19 cellular contexts compared by ENCODE assay signal in the genomic region with DNA sequence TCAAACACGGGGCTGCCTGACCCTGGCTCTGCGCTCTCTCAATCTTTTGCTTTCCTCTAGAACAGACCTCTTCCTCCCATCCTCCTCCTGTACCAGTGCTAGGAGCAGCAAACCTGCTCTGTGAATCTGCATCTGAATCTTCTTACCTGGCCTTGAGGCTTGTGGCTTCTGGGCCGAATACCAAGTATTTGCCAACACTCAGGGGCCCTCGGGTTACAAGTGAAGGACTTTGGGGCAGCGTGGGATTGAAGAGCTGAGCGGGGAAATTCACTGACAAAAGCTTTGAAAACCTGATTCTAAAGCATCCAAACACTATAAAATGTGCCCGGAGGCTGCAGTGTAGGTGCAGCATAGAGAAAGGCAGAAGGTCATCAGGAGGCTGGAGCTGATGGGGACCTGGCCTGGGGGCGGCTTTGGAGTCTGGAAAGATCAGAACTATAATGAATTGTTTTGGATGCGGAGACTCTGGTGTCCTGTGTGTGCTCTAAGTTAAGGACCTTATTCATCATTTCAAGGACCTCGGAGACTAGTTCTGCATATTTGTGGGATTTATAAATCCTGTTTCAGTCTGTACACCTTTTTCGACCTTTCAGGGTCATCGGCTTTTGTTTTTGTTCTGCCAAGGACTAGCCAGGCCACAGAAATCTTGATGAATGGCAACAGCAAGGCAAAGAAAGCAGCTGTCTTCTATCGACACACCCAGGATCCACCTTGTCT. TPM values are rescaled to one million over a fixed set of nuclear protein-coding genes. Genes with fewer than 3 reads are reported as not detected.
A peak's percentile ranks its signal among the peaks of the same experiment; 100 is the strongest.
DNase-seq lines count a peak whose midpoint lies in the region; ATAC-seq and TF ChIP-seq lines count a peak whose summit lies in the region.
"Had no signal": no experiment of that assay in that cellular context is flagged by ENCODE, and none has a peak within 500 bp of the region (broad histone marks: within the 10 kb centered on the region; RNA-seq: fewer than 3 reads in every experiment).

No MANE protein-coding gene starts in this region.

- H3K36me3 ChIP-seq in subcutaneous abdominal adipose tissue (ENCODE audit: control insufficient read depth in 5 of 5, insufficient read depth in 5 of 5, low read length in 5 of 5): no peaks in the 10 kb centered on the region
- H3K36me3 ChIP-seq: ascending aorta had no signal

- H3K27ac Mint-ChIP-seq in T-helper 17 cell: peak overlapping the region; percentile 41
- H3K27ac Mint-ChIP-seq in nephron progenitor cell: peak overlapping the region; percentile 89
- H3K27ac Mint-ChIP-seq: activated naive CD4-positive, alpha-beta T cell treated with anti-CD3 and anti-CD28 coated beads, Interleukin-2, amount 50 U/mL, for 24 hours; HFFc6; stimulated activated memory B cell treated with anti-CD40 and anti-IgM and Interleukin-4, amounts not matched to agents 10 μg/mL and 1 μg/mL and 100 μg/mL, for 72 hours had no signal

- H3K4me1 Mint-ChIP-seq in T-helper 17 cell (no peaks in the 10 kb centered on the region), nephron progenitor cell (peaks cover 31% of the 10 kb centered on the region)
- H3K4me1 Mint-ChIP-seq: central memory CD8-positive, alpha-beta T cell had no signal

- ATAC-seq in T-helper 17 cell: no peak
- no peak for ATAC-seq in HG03108 (IDR thresholded peaks at IDR 0.05; ENCODE audit: unreplicated experiment)
- ATAC-seq in HG03571 (IDR thresholded peaks at IDR 0.05; ENCODE audit: unreplicated experiment): no peak
- ATAC-seq: stimulated activated memory B cell treated with anti-CD40 and anti-IgM and Interleukin-4, amounts not matched to agents 10 μg/mL and 1 μg/mL and 100 μg/mL, for 72 hours had no signal

- H3K9me3 Mint-ChIP-seq in nephron progenitor cell: no peaks in the 10 kb centered on the region
- H3K9me3 Mint-ChIP-seq: activated naive CD4-positive, alpha-beta T cell treated with anti-CD3 and anti-CD28 coated beads, Interleukin-2, amount 50 U/mL, for 24 hours; central memory CD8-positive, alpha-beta T cell; HFFc6 had no signal

- peak; percentile 37 for DNase-seq in DMS79 treated with DMSO at 0.1 percent for 48 hours (lab: John Stamatoyannopoulos, UW)
- no peak for DNase-seq in T-helper 17 cell
- no peak for DNase-seq in nephron progenitor cell
- no peak for DNase-seq in DMS53 treated with DMSO at 0.1 percent for 48 hours (lab: John Stamatoyannopoulos, UW; ENCODE audit: unreplicated experiment)
- DNase-seq: activated CD4-positive, alpha-beta T cell treated with anti-CD3 and anti-CD28 coated beads for 48 hours; Calu3; erythroblast; midbrain; MM.1S; NCI-H1436; T-helper 1 cell had no signal

- H3K27me3 Mint-ChIP-seq in T-helper 17 cell (peaks cover 12% of the 10 kb centered on the region), nephron progenitor cell (ENCODE audit: low read depth, poor library complexity) (peaks cover 11% of the 10 kb centered on the region)

- no peaks in the 10 kb centered on the region for H3K9me3 ChIP-seq in T-helper 17 cell (ENCODE audit: control insufficient read depth, low read length, poor library complexity, severe bottlenecking)
- H3K9me3 ChIP-seq in subcutaneous abdominal adipose tissue (ENCODE audit: control insufficient read depth in 5 of 5, low read length in 5 of 5): no peaks in the 10 kb centered on the region
- H3K9me3 ChIP-seq: ascending aorta had no signal

- peaks cover 0 to 3% (median 0%) of the 10 kb centered on the region in 5 donors for H3K27me3 ChIP-seq in subcutaneous abdominal adipose tissue (ENCODE audit: control insufficient read depth in 5 of 5, insufficient read depth in 4 of 5, low read length in 5 of 5)
- H3K27me3 ChIP-seq: ascending aorta had no signal

- peak overlapping the region in 2 of 5 donors; percentile 18 to 63 for H3K9ac ChIP-seq in subcutaneous abdominal adipose tissue (ENCODE audit: low read length in 5 of 5)

- peak overlapping the region in 1 of 5 donors; percentile 23 for H3K4me3 ChIP-seq in subcutaneous abdominal adipose tissue (ENCODE audit: low read depth in 1 of 5, low read length in 5 of 5)
- H3K4me3 ChIP-seq: ascending aorta had no signal

- H3K4me1 ChIP-seq in subcutaneous abdominal adipose tissue (ENCODE audit: control insufficient read depth in 5 of 5, insufficient read depth in 5 of 5, low read length in 5 of 5): peaks cover 1 to 41% (median 23%) of the 10 kb centered on the region in 5 donors
- H3K4me1 ChIP-seq: ascending aorta had no signal

- H3K36me3 Mint-ChIP-seq in T-helper 17 cell (ENCODE audit: low read depth): no peaks in the 10 kb centered on the region
- H3K36me3 Mint-ChIP-seq in nephron progenitor cell (ENCODE audit: low read depth): no peaks in the 10 kb centered on the region
- H3K36me3 Mint-ChIP-seq: stimulated activated memory B cell treated with anti-CD40 and anti-IgM and Interleukin-4, amounts not matched to agents 10 μg/mL and 1 μg/mL and 100 μg/mL, for 72 hours had no signal

- no peak for TF ChIP-seq CTCF in nephron progenitor cell (IDR thresholded peaks at IDR 0.05)

- H3K4me3 Mint-ChIP-seq in T-helper 17 cell (no peak overlapping the region), nephron progenitor cell (peak overlapping the region; percentile 19)
- H3K4me3 Mint-ChIP-seq: activated naive CD4-positive, alpha-beta T cell treated with anti-CD3 and anti-CD28 coated beads, Interleukin-2, amount 50 U/mL, for 24 hours; central memory CD8-positive, alpha-beta T cell; HFFc6; stimulated activated memory B cell treated with anti-CD40 and anti-IgM and Interleukin-4, amounts not matched to agents 10 μg/mL and 1 μg/mL and 100 μg/mL, for 72 hours had no signal

- peak overlapping the region; percentile 77 for H3K27ac ChIP-seq in subcutaneous abdominal adipose tissue (ENCODE audit: low read depth, low read length)
- H3K27ac ChIP-seq: ascending aorta had no signal

RNA-seq across cellular contexts. Expression of gene IGF2R, which starts 16.4 kb away (rescaled TPM):
- 10 to 100 TPM; 56.7 to 59.5 TPM for total RNA-seq in T-helper 17 cell
